Comparison of ENCODE assay signal across 14 cellular contexts in genomic region chr10:74263996-74264395, GRCh38.
DNase-seq lines count a peak whose midpoint lies in the region; TF ChIP-seq lines count a peak whose summit lies in the region.
"Had no signal": no experiment of that assay in that cellular context is flagged by ENCODE, and none has a peak within 500 bp of the region (broad histone marks: within the 10 kb centered on the region; RNA-seq: fewer than 3 reads in every experiment).

No MANE protein-coding gene starts in this region.

- H3K4me3 Mint-ChIP-seq in MCF 10A (ENCODE audit: unreplicated experiment): no peak overlapping the region
- H3K4me3 Mint-ChIP-seq in Caco-2 (ENCODE audit: unreplicated experiment): no peak overlapping the region
- H3K4me3 Mint-ChIP-seq: CD4-positive, CD25-positive, alpha-beta regulatory T cell had no signal

- intact Hi-C loops in MCF 10A (cut with micrococcal nuclease) (no loop called here), breast epithelium (cut with DNase I; ENCODE audit: low total_unique reads) (no loop called here), Caco-2 (cut with micrococcal nuclease; ENCODE audit: unreplicated experiment) (loop anchor here (10.0 kb wide), 1 partner anchor 971 kb away; the partner anchor contains the start of gene COMTD1)

- H3K79me2 ChIP-seq in Karpas-422 (ENCODE audit: low read length): peaks cover 89% of the 10 kb centered on the region

- H3K4me3 ChIP-seq in breast epithelium (no peak overlapping the region), Karpas-422 (ENCODE audit: low read length) (no peak overlapping the region), Caco-2 (ENCODE audit: low read depth, low read length) (no peak overlapping the region)
- H3K4me3 ChIP-seq: HAP-1 had no signal

- no peak overlapping the region for H3K4me2 ChIP-seq in Karpas-422 (ENCODE audit: low read depth, low read length, poor library complexity, severe bottlenecking)

- H2AFZ ChIP-seq in Karpas-422 (ENCODE audit: low read length): no peak overlapping the region

- H3K9me2 ChIP-seq in Karpas-422 (replicated peaks; ENCODE audit: insufficient read depth, low read length): no peaks in the 10 kb centered on the region

- BruUV-seq in MCF 10A (replicated peaks; lab: Mats Ljungman, UMichigan) (no TSS peak), Caco-2 (replicated peaks; lab: Mats Ljungman, UMichigan) (no TSS peak)

- H3K9me3 Mint-ChIP-seq in MCF 10A (ENCODE audit: unreplicated experiment) (no peaks in the 10 kb centered on the region), Caco-2 (ENCODE audit: unreplicated experiment) (no peaks in the 10 kb centered on the region)
- H3K9me3 Mint-ChIP-seq: CD4-positive, CD25-positive, alpha-beta regulatory T cell had no signal

- H3K4me1 Mint-ChIP-seq in MCF 10A (ENCODE audit: insufficient read depth, unreplicated experiment) (peaks cover 4% of the 10 kb centered on the region), Caco-2 (ENCODE audit: low read depth, unreplicated experiment) (no peaks in the 10 kb centered on the region)

- CTCF ChIA-PET in MCF 10A (lab: Yijun Ruan, JAX): no interaction called here
- CTCF ChIA-PET in Caco-2 (lab: Charles Lee): no interaction called here

- no peaks in the 10 kb centered on the region for H3K27me3 ChIP-seq in breast epithelium
- H3K27me3 ChIP-seq in Karpas-422 (ENCODE audit: low read length): no peaks in the 10 kb centered on the region
- no peaks in the 10 kb centered on the region for H3K27me3 ChIP-seq in Caco-2 (replicated peaks; ENCODE audit: control insufficient read depth, insufficient read depth, low read length)
- H3K27me3 ChIP-seq: BE2C had no signal

- no peak for TF ChIP-seq POLR2A in breast epithelium (IDR thresholded peaks at IDR 0.05)

- no peak overlapping the region for H3K27ac ChIP-seq in breast epithelium
- H3K27ac ChIP-seq in Karpas-422 (ENCODE audit: low read length): peak overlapping the region; percentile 19; the same call in 1 of the 2 replicates
- peak overlapping the region; percentile 17 for H3K27ac ChIP-seq in VCaP

- H3K36me3 ChIP-seq in breast epithelium (no peaks in the 10 kb centered on the region), Karpas-422 (ENCODE audit: insufficient read depth, low read length) (no peaks in the 10 kb centered on the region), Caco-2 (ENCODE audit: control insufficient read depth, insufficient read depth, low read length) (no peaks in the 10 kb centered on the region)
- H3K36me3 ChIP-seq: BE2C, HAP-1 had no signal

- no peak overlapping the region for H3K9ac ChIP-seq in Karpas-422 (ENCODE audit: low read length)

- H4K20me1 ChIP-seq in Karpas-422 (ENCODE audit: insufficient read depth, low read depth, low read length): no peaks in the 10 kb centered on the region

- H3K4me1 ChIP-seq in breast epithelium: no peaks in the 10 kb centered on the region
- peaks cover 24% of the 10 kb centered on the region for H3K4me1 ChIP-seq in Karpas-422 (ENCODE audit: low read length)
- no peaks in the 10 kb centered on the region for H3K4me1 ChIP-seq in Caco-2
- H3K4me1 ChIP-seq: BE2C, HAP-1 had no signal

- H3K27ac Mint-ChIP-seq in MCF 10A (ENCODE audit: low read depth, unreplicated experiment) (peak overlapping the region; percentile 5), Caco-2 (ENCODE audit: unreplicated experiment) (no peak overlapping the region)

- H3K27me3 Mint-ChIP-seq in MCF 10A (ENCODE audit: insufficient read depth, unreplicated experiment): no peaks in the 10 kb centered on the region
- no peaks in the 10 kb centered on the region for H3K27me3 Mint-ChIP-seq in Caco-2 (ENCODE audit: insufficient read depth, unreplicated experiment)
- H3K27me3 Mint-ChIP-seq: CD4-positive, CD25-positive, alpha-beta regulatory T cell had no signal

- DNase-seq in MCF 10A (ENCODE audit: unreplicated experiment) (no peak), breast epithelium (ENCODE audit: low spot score in 2 of 2) (no peak), Karpas-422 (no peak), Caco-2 (no peak), NCI-H446 (lab: John Stamatoyannopoulos, UW) (no peak)
- DNase-seq: ACHN; BE2C; C1 segment of cervical spinal cord; CD4-positive, CD25-positive, alpha-beta regulatory T cell; DMS153; DMS79; GDM1 had no signal

- POLR2A ChIA-PET in MCF 10A (lab: Yijun Ruan, JAX) (no interaction called here), Caco-2 (lab: Charles Lee) (no interaction called here)

- H3K36me3 Mint-ChIP-seq in MCF 10A (ENCODE audit: insufficient read depth, unreplicated experiment) (peaks cover 22% of the 10 kb centered on the region), Caco-2 (ENCODE audit: insufficient read depth, unreplicated experiment) (peaks cover 18% of the 10 kb centered on the region)

- H3K9me3 ChIP-seq in breast epithelium (no peaks in the 10 kb centered on the region), Karpas-422 (ENCODE audit: low read length) (no peaks in the 10 kb centered on the region), Caco-2 (no peaks in the 10 kb centered on the region)
- H3K9me3 ChIP-seq: BE2C, HAP-1 had no signal

- TF ChIP-seq CTCF in MCF 10A (IDR thresholded peaks at IDR 0.05; ENCODE audit: unreplicated experiment) (no peak), breast epithelium (IDR thresholded peaks at IDR 0.05) (no peak), VCaP (conservative IDR thresholded peaks at IDR 0.05) (no peak), Caco-2 (IDR thresholded peaks at IDR 0.05; ENCODE audit: insufficient read depth in 1 of 2, low read depth in 1 of 2, low read length in 1 of 2, severe bottlenecking in 1 of 2, unreplicated experiment in 1 of 2) (no peak)

Comparison
In these comparisons a context has a peak if more than half of its experiments do, and no peak if none do; other contexts are left out.
1. H3K27ac ChIP-seq: peak in Karpas-422 (single experiment) and VCaP (single experiment); none in breast epithelium (0 of 2).